8 cellular contexts compared by ENCODE assay signal in the genomic region with DNA sequence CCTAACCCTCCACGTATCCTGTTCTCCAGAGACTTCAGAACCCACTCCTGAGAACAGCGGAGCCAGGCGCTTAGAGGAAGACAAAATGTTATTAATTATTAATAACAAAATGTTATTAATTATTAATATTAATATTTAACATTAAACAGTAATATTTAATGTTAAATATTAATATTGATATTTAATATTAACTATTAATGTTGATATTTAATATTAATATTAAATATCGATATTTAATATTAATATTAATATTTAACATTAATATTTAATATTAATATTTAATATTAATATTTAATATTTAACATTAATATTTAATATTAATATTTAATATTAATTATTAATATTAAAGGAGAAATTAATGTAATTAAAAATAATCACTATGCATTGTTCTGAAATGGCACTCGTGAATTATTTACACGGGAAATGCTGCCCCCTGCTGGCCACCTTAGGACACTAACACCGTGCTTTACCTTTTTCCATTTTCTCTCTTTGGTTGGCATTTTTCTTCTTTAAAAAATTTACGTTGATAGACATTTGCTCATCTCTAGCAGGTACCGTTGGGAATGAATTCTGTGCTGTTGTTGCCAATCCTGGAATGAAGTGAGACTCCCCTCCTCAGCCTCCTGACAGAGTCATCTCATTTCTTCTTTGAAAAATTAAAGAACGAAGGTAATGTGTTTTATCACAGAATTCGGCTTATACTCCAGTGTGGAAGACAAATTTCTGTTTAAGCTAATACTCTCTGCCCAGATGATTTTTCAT. TPM values are rescaled to one million over a fixed set of nuclear protein-coding genes. Genes with fewer than 3 reads are reported as not detected.
A peak's percentile ranks its signal among the peaks of the same experiment; 100 is the strongest.
DNase-seq lines count a peak whose midpoint lies in the region; ATAC-seq and TF ChIP-seq lines count a peak whose summit lies in the region.

No MANE protein-coding gene starts in this region.

- CTCF ChIA-PET in WTC11 (lab: Charles Lee): no interaction called here

- H3K4me3 ChIP-seq in MM.1S (ENCODE audit: low read length): no peak overlapping the region

- H3K4me1 ChIP-seq in MM.1S (ENCODE audit: low read length): no peaks in the 10 kb centered on the region

- no peak overlapping the region for H3K27ac ChIP-seq in MM.1S (ENCODE audit: low read length)

- H4K20me1 ChIP-seq in MM.1S (ENCODE audit: insufficient read depth, low read length): no peaks in the 10 kb centered on the region

- H3K79me2 ChIP-seq in MM.1S (ENCODE audit: low read length): no peaks in the 10 kb centered on the region

- POLR2A ChIA-PET in WTC11 (lab: Charles Lee): no interaction called here

- H3K4me2 ChIP-seq in MM.1S (ENCODE audit: low read depth, low read length): no peak overlapping the region

- no peak overlapping the region for H2AFZ ChIP-seq in MM.1S (ENCODE audit: low read length)

- H3K36me3 Mint-ChIP-seq in WTC11: no peaks in the 10 kb centered on the region

- no peaks in the 10 kb centered on the region for H3K27me3 Mint-ChIP-seq in WTC11 (ENCODE audit: low read depth)

- peak; percentile 49 for DNase-seq in EH (ENCODE audit: low read depth)
- DNase-seq in MM.1S: peak; percentile 47
- no peak for DNase-seq in WTC11 (ENCODE audit: low spot score)
- DNase-seq in cerebellum (ENCODE audit: low spot score): peak; percentile 44
- peak; percentile 61 for DNase-seq in medulla oblongata (ENCODE audit: extremely low spot score)
- peak; percentile 4 to 10 for DNase-seq in stimulated activated CD8-positive, alpha-beta memory T cell treated with anti-CD3 and anti-CD28 coated beads, Interleukin-15, amount 100 ng/mL, for 48 hours (ENCODE audit: low read depth in 2 of 2)
- no peak for DNase-seq in NCI-H1048 (lab: John Stamatoyannopoulos, UW)

- H3F3A ChIP-seq in MM.1S (ENCODE audit: insufficient read depth, low read length): no peaks in the 10 kb centered on the region

- H3K27me3 ChIP-seq in MM.1S (replicated peaks; ENCODE audit: insufficient read depth, low read length): no peaks in the 10 kb centered on the region

- H3K27ac Mint-ChIP-seq in WTC11: no peak overlapping the region

- H3K4me3 Mint-ChIP-seq in WTC11: no peak overlapping the region

- no peaks in the 10 kb centered on the region for H3K9me3 Mint-ChIP-seq in WTC11

- no peaks in the 10 kb centered on the region for H3K9me2 ChIP-seq in MM.1S (replicated peaks; ENCODE audit: insufficient read depth, low read length)

- H3K9me3 ChIP-seq in MM.1S (replicated peaks; ENCODE audit: insufficient read depth, low read length): no peaks in the 10 kb centered on the region

- no peak for ATAC-seq in WTC11
- no peak for ATAC-seq in HG03342 (IDR thresholded peaks at IDR 0.05; ENCODE audit: unreplicated experiment)

- no peaks in the 10 kb centered on the region for H3K4me1 Mint-ChIP-seq in WTC11

- no peaks in the 10 kb centered on the region for H3K36me3 ChIP-seq in MM.1S (replicated peaks; ENCODE audit: insufficient read depth, low read length)

- no peak overlapping the region for H3K9ac ChIP-seq in MM.1S (ENCODE audit: low read length)

- TF ChIP-seq CTCF in MM.1S (IDR thresholded peaks at IDR 0.05; ENCODE audit: low read length): peak; percentile 56
- TF ChIP-seq CTCF in WTC11 (IDR thresholded peaks at IDR 0.05): peak; percentile 66

TF ChIP-seq in WTC11, 78 proteins besides CTCF, POLR2A, EP300 and RAD21:
- TF ChIP-seq HMGA2 (CRISPR knock-in tag; IDR thresholded peaks at IDR 0.05) (peak; percentile 100), ZNF396 (CRISPR knock-in tag; IDR thresholded peaks at IDR 0.05; ENCODE audit: borderline replicate concordance) (no peak)

RNA-seq across cellular contexts. Expression of a gene that starts 7.5 kb away (rescaled TPM):
- total RNA-seq in WTC11 (2021): not detected in 3 replicates
- not detected for total RNA-seq in cerebellum

Comparison
In these comparisons a context has a peak if more than half of its experiments do, and no peak if none do; other contexts are left out.
1. DNase-seq: peak in EH (single experiment), MM.1S (single experiment), cerebellum (single experiment), medulla oblongata (single experiment) and stimulated activated CD8-positive, alpha-beta memory T cell treated with anti-CD3 and anti-CD28 coated beads, Interleukin-15, amount 100 ng/mL, for 48 hours (2 of 2); none in WTC11 (single experiment) and NCI-H1048 (single experiment).